Comparison of ENCODE assay signal across 8 cellular contexts in genomic region chr11:45806072-45806933, GRCh38. TPM values are rescaled to one million over a fixed set of nuclear protein-coding genes. Genes with fewer than 3 reads are reported as not detected.
A peak's percentile ranks its signal among the peaks of the same experiment; 100 is the strongest.
DNase-seq lines count a peak whose midpoint lies in the region; ATAC-seq, FAIRE-seq and TF ChIP-seq lines count a peak whose summit lies in the region.

No MANE protein-coding gene starts in this region.

- no peak for ATAC-seq in right cardiac atrium

- H3K27me3 ChIP-seq in right cardiac atrium (ENCODE audit: control insufficient read depth, insufficient read depth): no peaks in the 10 kb centered on the region
- H3K27me3 ChIP-seq in testis: no peaks in the 10 kb centered on the region

- CTCF ChIA-PET in activated CD4-positive, alpha-beta memory T cell treated with anti-CD3 and anti-CD28 coated beads, Interleukin-2, amount 10 ng/mL, durations not matched to agents 7 days and 5 days (lab: Charles Lee): interaction anchor here (1.2 to 3.3 kb wide), 4 partner anchors 28 to 36 kb away, joined by 5 to 20 read pairs (median 16); no protein-coding TSS in a partner anchor
- CTCF ChIA-PET in GM10248 (lab: Yijun Ruan, JAX): interaction anchor here (0.8 to 4.9 kb wide), 6 partner anchors 10 to 435 kb away, joined by 3 to 23 read pairs (median 4); no protein-coding TSS in a partner anchor

- H3K27ac Mint-ChIP-seq in activated CD4-positive, alpha-beta memory T cell treated with anti-CD3 and anti-CD28 coated beads, Interleukin-2, amount 10 ng/mL, durations not matched to agents 7 days and 5 days: peak overlapping the region; percentile 71

- no peak for TF ChIP-seq POLR2A in testis (IDR thresholded peaks at IDR 0.05)

- no peaks in the 10 kb centered on the region for H3K9me3 Mint-ChIP-seq in activated CD4-positive, alpha-beta memory T cell treated with anti-CD3 and anti-CD28 coated beads, Interleukin-2, amount 10 ng/mL, durations not matched to agents 7 days and 5 days

- POLR2A ChIA-PET in activated CD4-positive, alpha-beta memory T cell treated with anti-CD3 and anti-CD28 coated beads, Interleukin-2, amount 10 ng/mL, durations not matched to agents 7 days and 5 days (lab: Charles Lee): interaction anchor here (0.9 to 3.9 kb wide), 7 partner anchors 10 to 40 kb away, joined by 3 to 30 read pairs (median 16); partner anchors contain the start of gene CRY2
- POLR2A ChIA-PET in GM10248 (lab: Yijun Ruan, JAX): no interaction called here

- peaks cover 38% of the 10 kb centered on the region for H3K36me3 Mint-ChIP-seq in activated CD4-positive, alpha-beta memory T cell treated with anti-CD3 and anti-CD28 coated beads, Interleukin-2, amount 10 ng/mL, durations not matched to agents 7 days and 5 days (ENCODE audit: low read depth)

- 79% methylated on average over 20 of the region's 20 CpGs for WGBS in right cardiac atrium
- 59 to 68% methylated on average over 17 to 20 of the region's 20 CpGs for WGBS in testis, 2 donors

- intact Hi-C loops in right cardiac atrium (cut with DNase I) (no loop called here), testis (cut with DNase I; ENCODE audit: low total_unique reads) (no loop called here)

- H3K9me3 ChIP-seq in right cardiac atrium (ENCODE audit: control insufficient read depth, low read length) (no peaks in the 10 kb centered on the region), testis (no peaks in the 10 kb centered on the region)

- DNase-seq in HFF-Myc (ENCODE audit: extremely low read depth, low read depth) (no peak), right cardiac atrium (no peak), RCC 7860 (ENCODE audit: low spot score) (no peak), testis (no peak), GM10248 (ENCODE audit: extremely low spot score) (no peak), NCI-H1105 (lab: John Stamatoyannopoulos, UW) (no peak)
- peak; percentile 11 for DNase-seq in activated CD4-positive, alpha-beta memory T cell treated with anti-CD3 and anti-CD28 coated beads, Interleukin-2, amount 10 ng/mL, durations not matched to agents 7 days and 5 days

- no peak for FAIRE-seq in RCC 7860 (lab: Jason Lieb, UNC)

- H3K27me3 Mint-ChIP-seq in activated CD4-positive, alpha-beta memory T cell treated with anti-CD3 and anti-CD28 coated beads, Interleukin-2, amount 10 ng/mL, durations not matched to agents 7 days and 5 days: no peaks in the 10 kb centered on the region

- peak overlapping the region; percentile 87 for H3K4me3 ChIP-seq in HFF-Myc (replicated peaks; ENCODE audit: low read depth, low read length)
- H3K4me3 ChIP-seq in right cardiac atrium (ENCODE audit: low read length): peak overlapping the region; percentile 76
- peak overlapping the region; percentile 64 to 73 (median 68) for H3K4me3 ChIP-seq in skin epidermis
- peak overlapping the region in 1 of 2 donors; percentile 93 for H3K4me3 ChIP-seq in testis

- TF ChIP-seq CTCF in HFF-Myc (IDR thresholded peaks at IDR 0.05; ENCODE audit: low read depth, low read length, missing control alignments): no peak
- no peak for TF ChIP-seq CTCF in testis (IDR thresholded peaks at IDR 0.05)
- TF ChIP-seq CTCF in GM10248 (IDR thresholded peaks at IDR 0.05; ENCODE audit: control extremely low read depth, extremely low read depth, low read depth, missing control alignments): no peak

- H3K36me3 ChIP-seq in testis (ENCODE audit: low read depth, missing control alignments): no peaks in the 10 kb centered on the region

- H3K27ac ChIP-seq in right cardiac atrium (ENCODE audit: low read length) (no peak overlapping the region), skin epidermis (peak overlapping the region in 6 of 21 experiments; percentile 84 to 94 (median 91)), testis (no peak overlapping the region)

- peaks cover 15% of the 10 kb centered on the region for H3K4me1 ChIP-seq in right cardiac atrium (ENCODE audit: control insufficient read depth, insufficient read depth, low read length)
- peaks cover 36% of the 10 kb centered on the region for H3K4me1 ChIP-seq in testis

- H3K4me3 Mint-ChIP-seq in activated CD4-positive, alpha-beta memory T cell treated with anti-CD3 and anti-CD28 coated beads, Interleukin-2, amount 10 ng/mL, durations not matched to agents 7 days and 5 days: peak overlapping the region; percentile 91

- peaks cover 50% of the 10 kb centered on the region for H3K4me1 Mint-ChIP-seq in activated CD4-positive, alpha-beta memory T cell treated with anti-CD3 and anti-CD28 coated beads, Interleukin-2, amount 10 ng/mL, durations not matched to agents 7 days and 5 days

RNA-seq across cellular contexts. Expression of gene SLC35C1, which starts 1.4 kb away (rescaled TPM):
- total RNA-seq in activated CD4-positive, alpha-beta memory T cell treated with anti-CD3 and anti-CD28 coated beads, Interleukin-2, amount 10 ng/mL, durations not matched to agents 7 days and 5 days: 10 to 100 TPM; 15.0 to 17.5 TPM
- 10 to 100 TPM in 1 of 4 donors, 1 to 10 TPM in 3; 7.6 to 11.4 (median 9.0) TPM for total RNA-seq in right cardiac atrium
- 7.3 TPM for polyA plus RNA-seq in right cardiac atrium
- total RNA-seq in testis: 10 to 100 TPM; 12.9 to 15.7 TPM
- polyA plus RNA-seq in testis (ENCODE audit: insufficient read depth, low read depth, low replicate concordance): 10.4 TPM

RNA-seq across cellular contexts. Expression of gene CRY2, which starts 41.0 kb away (rescaled TPM):
- 10 to 100 TPM; 18.4 to 22.7 TPM for total RNA-seq in activated CD4-positive, alpha-beta memory T cell treated with anti-CD3 and anti-CD28 coated beads, Interleukin-2, amount 10 ng/mL, durations not matched to agents 7 days and 5 days
- total RNA-seq in right cardiac atrium (10 to 100 TPM; 67.7 to 82.1 (median 74.4) TPM), testis (100 to 1,000 TPM; 109 to 124 TPM)
- polyA plus RNA-seq in right cardiac atrium (34.3 TPM), testis (ENCODE audit: insufficient read depth, low read depth, low replicate concordance) (80.0 TPM)
